8 cellular contexts compared by ENCODE assay signal in the genomic region with DNA sequence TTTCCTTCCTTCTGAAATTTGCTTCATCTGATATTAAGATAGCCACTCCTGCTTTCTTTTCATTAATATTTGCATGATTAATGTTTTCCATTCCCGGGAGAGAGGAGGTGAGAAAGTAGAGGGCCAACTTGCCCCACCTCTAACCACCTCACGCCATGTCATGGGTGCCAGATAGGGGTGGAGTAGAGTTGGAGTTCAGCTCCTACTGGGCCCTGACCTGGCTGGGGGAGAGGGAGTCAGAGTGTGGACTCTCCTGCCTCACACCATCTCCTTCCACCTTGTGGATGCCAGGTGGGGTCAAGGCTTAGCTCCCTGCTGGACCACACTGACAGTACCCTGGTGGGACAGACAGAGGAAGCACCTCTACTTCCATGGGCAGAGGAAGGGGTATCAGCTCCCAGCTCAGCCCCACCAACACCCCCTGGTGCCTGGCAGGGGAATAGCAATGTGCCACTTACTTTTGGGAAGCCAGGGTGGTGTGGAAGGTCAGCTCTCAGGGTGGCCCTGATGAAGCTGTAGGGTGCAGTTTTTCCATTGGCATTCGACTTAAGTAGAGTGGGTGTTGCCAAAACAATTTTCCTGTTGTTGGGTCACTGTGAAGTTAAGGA. TPM values are rescaled to one million over a fixed set of nuclear protein-coding genes. Genes with fewer than 3 reads are reported as not detected.
DNase-seq lines count a peak whose midpoint lies in the region; ATAC-seq and TF ChIP-seq lines count a peak whose summit lies in the region.

No MANE protein-coding gene starts in this region.

- H3K27ac Mint-ChIP-seq in CD14-positive monocyte, result peak overlapping the region in 2 of 7 donors; percentile 6 to 30

- no peak overlapping the region for H3K4me2 ChIP-seq in hepatocyte

- H3K36me3 ChIP-seq in hepatocyte (replicated peaks; ENCODE audit: insufficient read depth, low read depth), result no peaks in the 10 kb centered on the region

- H3K79me2 ChIP-seq in hepatocyte, result peaks cover 12% of the 10 kb centered on the region

- intact Hi-C loops in CD14-positive monocyte (cut with micrococcal nuclease), result no loop called here

- H3K4me1 ChIP-seq in hepatocyte (ENCODE audit: insufficient read depth), result no peaks in the 10 kb centered on the region

- H3K4me1 Mint-ChIP-seq in CD14-positive monocyte, result peaks cover 11% of the 10 kb centered on the region

- H3K27me3 ChIP-seq in HL-60 (ENCODE audit: insufficient read depth, poor library complexity, severe bottlenecking) (no peaks in the 10 kb centered on the region), hepatocyte (no peaks in the 10 kb centered on the region)

- H3K27ac ChIP-seq in HL-60 (replicated peaks), result no peak overlapping the region
- H3K27ac ChIP-seq in hepatocyte, result no peak overlapping the region

- peak; percentile 75 for ATAC-seq in left lobe of liver
- no peak for ATAC-seq in HG03354 (IDR thresholded peaks at IDR 0.05; ENCODE audit: poor library complexity, severe bottlenecking, unreplicated experiment)

- no peak for DNase-seq in CD14-positive monocyte (ENCODE audit: low spot score)
- DNase-seq in HL-60 (ENCODE audit: low read depth in 1 of 2, low spot score in 1 of 2), result peak in 1 of 2 experiments; percentile 61
- peak; percentile 75 for DNase-seq in activated CD8-positive, alpha-beta memory T cell treated with anti-CD3 and anti-CD28 coated beads, Interleukin-2, amount 50 U/mL, for 48 hours
- no peak for DNase-seq in left lobe of liver (ENCODE audit: low spot score)
- no peak for DNase-seq in hepatocyte (ENCODE audit: low spot score)
- no peak for DNase-seq in NCI-H1105 treated with DMSO at 0.1 percent for 48 hours (lab: John Stamatoyannopoulos, UW)
- no peak for DNase-seq in NCI-H526 (lab: John Stamatoyannopoulos, UW)

- peaks cover 33 to 54% of the 10 kb centered on the region in 2 donors for H3K36me3 Mint-ChIP-seq in CD14-positive monocyte

- 89% methylated on average over 3 of the region's 3 CpGs for WGBS in hepatocyte (ENCODE audit: low lambda C conversion rate, missing lambda C conversion rate)

- H3K4me3 ChIP-seq in HL-60 (replicated peaks; ENCODE audit: insufficient read depth, low read length) (no peak overlapping the region), hepatocyte (no peak overlapping the region)

- no peak overlapping the region for H2AFZ ChIP-seq in hepatocyte

- H3K9me3 Mint-ChIP-seq in CD14-positive monocyte, result peaks cover 6 to 16% (median 13%) of the 10 kb centered on the region in 7 donors

- TF ChIP-seq CTCF in CD14-positive monocyte (IDR thresholded peaks at IDR 0.05), result peak; percentile 58
- peak; percentile 55 for TF ChIP-seq CTCF in HL-60 (IDR thresholded peaks at IDR 0.05; ENCODE audit: insufficient read depth, low read length)
- TF ChIP-seq CTCF in hepatocyte (IDR thresholded peaks at IDR 0.05; ENCODE audit: poor library complexity), result no peak

- H3K9me3 ChIP-seq in hepatocyte (ENCODE audit: low read depth), result no peaks in the 10 kb centered on the region

- no peaks in the 10 kb centered on the region for H3K9me2 ChIP-seq in hepatocyte (replicated peaks; ENCODE audit: insufficient read depth)

- peaks cover 0 to 3% (median 0%) of the 10 kb centered on the region in 3 donors for H3K27me3 Mint-ChIP-seq in CD14-positive monocyte (ENCODE audit: low read depth in 3 of 3)

- H4K20me1 ChIP-seq in hepatocyte (ENCODE audit: insufficient read depth, poor library complexity, severe bottlenecking), result no peaks in the 10 kb centered on the region

- H3K4me3 Mint-ChIP-seq in CD14-positive monocyte, result no peak overlapping the region

RNA-seq across cellular contexts. Expression of a gene that starts 28.0 kb away (rescaled TPM):
- 1 to 10 TPM; 5.8 to 7.5 TPM for polyA plus RNA-seq in CD14-positive monocyte
- total RNA-seq in left lobe of liver, result 8.2 TPM
- total RNA-seq in hepatocyte, result 7.2 and 8.4 TPM in 2 replicates
- 21.5 and 23.2 TPM in 2 replicates for polyA plus RNA-seq in hepatocyte

RNA-seq across cellular contexts. Expression of a gene that starts 44.8 kb away (rescaled TPM):
- not detected for polyA plus RNA-seq in CD14-positive monocyte
- not detected for total RNA-seq in left lobe of liver
- not detected in 2 replicates for total RNA-seq in hepatocyte
- not detected in 2 replicates for polyA plus RNA-seq in hepatocyte
